In genomic region chr2:58146707-58147106, GRCh38 we compare ENCODE assay signal across 17 cellular contexts.
A peak's percentile ranks its signal among the peaks of the same experiment; 100 is the strongest.
DNase-seq lines count a peak whose midpoint lies in the region; ATAC-seq, FAIRE-seq and TF ChIP-seq lines count a peak whose summit lies in the region.
"Had no signal": no experiment of that assay in that cellular context is flagged by ENCODE, and none has a peak within 500 bp of the region (broad histone marks: within the 10 kb centered on the region; RNA-seq: fewer than 3 reads in every experiment).

No MANE protein-coding gene starts in this region.

- peaks cover 10% of the 10 kb centered on the region for H3K4me1 ChIP-seq in keratinocyte (ENCODE audit: control insufficient read depth, extremely low read depth, insufficient read depth, low read length)
- no peaks in the 10 kb centered on the region for H3K4me1 ChIP-seq in upper lobe of right lung
- H3K4me1 ChIP-seq: heart left ventricle had no signal

- H3K27me3 ChIP-seq in keratinocyte (ENCODE audit: control insufficient read depth, extremely low read depth, insufficient read depth, low read length) (no peaks in the 10 kb centered on the region), upper lobe of right lung (no peaks in the 10 kb centered on the region)
- H3K27me3 ChIP-seq: heart left ventricle had no signal

- H3K4me2 ChIP-seq in keratinocyte (ENCODE audit: control insufficient read depth, extremely low read depth, insufficient read depth, low read depth, low read length), result no peak overlapping the region

- no peak overlapping the region for H2AFZ ChIP-seq in keratinocyte (ENCODE audit: control insufficient read depth, low read length)

- no peak for FAIRE-seq in keratinocyte (lab: Jason Lieb, UNC)
- FAIRE-seq: A204.1 had no signal

- intact Hi-C loops in upper lobe of right lung (cut with DNase I), result no loop called here

- no peaks in the 10 kb centered on the region for H3K9me3 Mint-ChIP-seq in activated T-helper 17 cell treated with anti-CD3 and anti-CD28 coated beads, Interleukin-2, amount 50 U/mL, for 72 hours
- H3K9me3 Mint-ChIP-seq: neural crest cell, type B pancreatic cell had no signal

- H3K4me3 ChIP-seq in keratinocyte (ENCODE audit: control insufficient read depth in 2 of 3, extremely low read depth in 1 of 3, insufficient read depth in 2 of 3, low read depth in 1 of 3, low read length in 3 of 3) (no peak overlapping the region), upper lobe of right lung (no peak overlapping the region)
- H3K4me3 ChIP-seq: heart left ventricle, left ventricle myocardium inferior had no signal

- H3K9me3 ChIP-seq in keratinocyte (ENCODE audit: control insufficient read depth, low read depth, low read length) (no peaks in the 10 kb centered on the region), upper lobe of right lung (no peaks in the 10 kb centered on the region)
- H3K9me3 ChIP-seq: heart left ventricle, left ventricle myocardium inferior had no signal

- H3K9ac ChIP-seq in keratinocyte (ENCODE audit: control insufficient read depth, extremely low read depth, insufficient read depth, low read length), result no peak overlapping the region

- H3K27ac Mint-ChIP-seq in activated T-helper 17 cell treated with anti-CD3 and anti-CD28 coated beads, Interleukin-2, amount 50 U/mL, for 72 hours, result no peak overlapping the region
- H3K27ac Mint-ChIP-seq: type B pancreatic cell had no signal

- peak overlapping the region; percentile 4 for H3K27ac ChIP-seq in keratinocyte (ENCODE audit: control insufficient read depth, insufficient read depth, low read length)
- H3K27ac ChIP-seq in upper lobe of right lung, result no peak overlapping the region
- H3K27ac ChIP-seq: heart left ventricle, left ventricle myocardium inferior had no signal

- peaks cover 0 to 6% of the 10 kb centered on the region in 2 experiments for H3K36me3 ChIP-seq in keratinocyte (ENCODE audit: control insufficient read depth in 2 of 2, extremely low read depth in 1 of 2, insufficient read depth in 2 of 2, low read length in 2 of 2)
- no peaks in the 10 kb centered on the region for H3K36me3 ChIP-seq in upper lobe of right lung

- no peaks in the 10 kb centered on the region for H4K20me1 ChIP-seq in keratinocyte (ENCODE audit: control insufficient read depth, extremely low read depth, insufficient read depth, low read length)

- H3K9me1 ChIP-seq in keratinocyte (ENCODE audit: control insufficient read depth, extremely low read depth, insufficient read depth, low read length), result no peaks in the 10 kb centered on the region

- H3K4me1 Mint-ChIP-seq in activated T-helper 17 cell treated with anti-CD3 and anti-CD28 coated beads, Interleukin-2, amount 50 U/mL, for 72 hours, result no peaks in the 10 kb centered on the region
- H3K4me1 Mint-ChIP-seq: neural crest cell had no signal

- no peaks in the 10 kb centered on the region for H3K27me3 Mint-ChIP-seq in activated T-helper 17 cell treated with anti-CD3 and anti-CD28 coated beads, Interleukin-2, amount 50 U/mL, for 72 hours
- H3K27me3 Mint-ChIP-seq: type B pancreatic cell had no signal

- H3K4me3 Mint-ChIP-seq in activated T-helper 17 cell treated with anti-CD3 and anti-CD28 coated beads, Interleukin-2, amount 50 U/mL, for 72 hours, result no peak overlapping the region
- H3K4me3 Mint-ChIP-seq: neural crest cell, type B pancreatic cell had no signal

- DNase-seq in activated CD4-positive, CD25-positive, alpha-beta regulatory T cell (lab: John Stamatoyannopoulos, UW), result no peak
- peak; percentile 39 for DNase-seq in HS-5 (ENCODE audit: low read depth)
- peak; percentile 17 for DNase-seq in keratinocyte (ENCODE audit: low read depth, low spot score)
- DNase-seq in upper lobe of right lung, result no peak
- no peak for DNase-seq in DMS153 treated with DMSO at 0.1 percent for 48 hours (lab: John Stamatoyannopoulos, UW; ENCODE audit: unreplicated experiment)
- DNase-seq: activated CD8-positive, alpha-beta memory T cell treated with anti-CD3 and anti-CD28 coated beads, Interleukin-2, amount 50 U/mL, for 4 hours; COR-L47; heart left ventricle; left ventricle myocardium inferior; MM.1S; Right ventricle myocardium superior had no signal

- dilution Hi-C loops in keratinocyte (cut with MboI; ENCODE audit: extremely low pct_ligation_motif_present, low sequenced_read_pairs), result no loop called here

- H3K79me2 ChIP-seq in keratinocyte (ENCODE audit: control insufficient read depth, insufficient read depth, low read length), result no peaks in the 10 kb centered on the region

- TF ChIP-seq CTCF in keratinocyte (optimal IDR thresholded peaks at IDR 0.05 in 1 of 3, IDR thresholded peaks at IDR 0.05 in 1 of 3, conservative IDR thresholded peaks at IDR 0.05 in 1 of 3; ENCODE audit: extremely low read depth in 1 of 3, insufficient read depth in 2 of 3, low read length in 3 of 3), result no peak
- TF ChIP-seq CTCF in upper lobe of right lung (IDR thresholded peaks at IDR 0.05), result no peak

- peak; percentile 74 to 76 for ATAC-seq in activated CD4-positive, CD25-positive, alpha-beta regulatory T cell treated with anti-CD3 and anti-CD28 coated beads, Interleukin-2, amount 50 U/mL, for 24 hours
- ATAC-seq in activated T-helper 17 cell treated with anti-CD3 and anti-CD28 coated beads, Interleukin-2, amount 50 U/mL, for 72 hours (replicated peaks), result peak; percentile 78
- ATAC-seq in GM19452 (IDR thresholded peaks at IDR 0.05; ENCODE audit: unreplicated experiment) (no peak), upper lobe of right lung (no peak)
- ATAC-seq: heart left ventricle had no signal

- peaks cover 35% of the 10 kb centered on the region for H3K36me3 Mint-ChIP-seq in activated T-helper 17 cell treated with anti-CD3 and anti-CD28 coated beads, Interleukin-2, amount 50 U/mL, for 72 hours (ENCODE audit: low read depth)

Comparison
In these comparisons a context has a peak if more than half of its experiments do, and no peak if none do; other contexts are left out.
1. ATAC-seq: peak in activated CD4-positive, CD25-positive, alpha-beta regulatory T cell treated with anti-CD3 and anti-CD28 coated beads, Interleukin-2, amount 50 U/mL, for 24 hours (2 of 2) and activated T-helper 17 cell treated with anti-CD3 and anti-CD28 coated beads, Interleukin-2, amount 50 U/mL, for 72 hours (single experiment); none in GM19452 (single experiment) and upper lobe of right lung (single experiment).
2. DNase-seq: peak in HS-5 (single experiment) and keratinocyte (single experiment); none in activated CD4-positive, CD25-positive, alpha-beta regulatory T cell (0 of 4), upper lobe of right lung (single experiment) and DMS153 treated with DMSO at 0.1 percent for 48 hours (single experiment).